ENCODE assay signal across 9 cellular contexts in the genomic region with DNA sequence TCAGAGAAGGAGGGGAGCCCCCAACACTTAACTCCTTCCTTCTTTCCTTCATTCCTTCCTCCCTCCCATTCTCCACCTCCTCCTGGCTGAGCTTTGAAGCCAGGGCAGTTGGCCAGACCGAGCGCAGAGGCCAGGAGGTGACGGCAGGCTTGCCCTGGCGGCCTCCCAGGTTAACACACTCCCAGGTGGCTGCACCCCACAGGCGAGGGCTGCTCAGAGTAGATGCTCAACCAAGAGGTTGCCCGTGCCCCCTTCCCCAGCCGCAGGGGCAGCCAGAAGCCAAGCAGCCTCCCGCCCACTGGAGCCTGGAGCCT. TPM values are rescaled to one million over a fixed set of nuclear protein-coding genes. Genes with fewer than 3 reads are reported as not detected.
DNase-seq lines count a peak whose midpoint lies in the region; ATAC-seq, FAIRE-seq and TF ChIP-seq lines count a peak whose summit lies in the region.
"Had no signal": no experiment of that assay in that cellular context is flagged by ENCODE, and none has a peak within 500 bp of the region (broad histone marks: within the 10 kb centered on the region; RNA-seq: fewer than 3 reads in every experiment).

No MANE protein-coding gene starts in this region.

- CTCF ChIA-PET in A549 (lab: Yijun Ruan, JAX), result interaction anchor here (0.7 to 21.2 kb wide), 31 partner anchors 10 to 706 kb away, joined by 3 to 1059 read pairs (median 5); a partner anchor contains a TSS

- H3K27me3 Mint-ChIP-seq in central memory CD8-positive, alpha-beta T cell, result no peaks in the 10 kb centered on the region

- H3K36me3 Mint-ChIP-seq in central memory CD8-positive, alpha-beta T cell (ENCODE audit: insufficient read depth), result peaks cover 5% of the 10 kb centered on the region

- TF ChIP-seq EP300 in A549 (IDR thresholded peaks at IDR 0.05), result no peak

- FAIRE-seq in A549 (lab: Jason Lieb, UNC), result no peak
- FAIRE-seq: endometrium had no signal

- no peaks in the 10 kb centered on the region for H3K9me3 ChIP-seq in A549
- H3K9me3 ChIP-seq in KOPT-K1 (ENCODE audit: insufficient read depth, low read length, poor library complexity, severe bottlenecking), result no peaks in the 10 kb centered on the region
- no peaks in the 10 kb centered on the region for H3K9me3 ChIP-seq in muscle layer of duodenum (ENCODE audit: control insufficient read depth in 1 of 2, low read length in 2 of 2)

- H3K4me3 Mint-ChIP-seq in central memory CD8-positive, alpha-beta T cell, result peak overlapping the region; percentile 71

- no peak for TF ChIP-seq RAD21 in A549 (conservative IDR thresholded peaks at IDR 0.05 in 1 of 2, IDR thresholded peaks at IDR 0.05 in 1 of 2)

- no peak for TF ChIP-seq POLR2A in A549 (IDR thresholded peaks at IDR 0.05; ENCODE audit: low read length)

- H3K36me3 ChIP-seq in KOPT-K1 (ENCODE audit: insufficient read depth, low read length) (no peaks in the 10 kb centered on the region), muscle layer of duodenum (ENCODE audit: control insufficient read depth in 1 of 2, insufficient read depth in 2 of 2, low read length in 2 of 2) (no peaks in the 10 kb centered on the region)

- no peak for TF ChIP-seq CTCF in A549 (IDR thresholded peaks at IDR 0.05)

- DNase-seq in A549 (ENCODE audit: low read depth in 1 of 2, low spot score in 1 of 2), result no peak
- no peak for DNase-seq in central memory CD8-positive, alpha-beta T cell (ENCODE audit: low spot score in 2 of 2)
- DNase-seq in NOMO-1 (lab: John Stamatoyannopoulos, UW; ENCODE audit: unreplicated experiment in 2 of 2), result no peak
- DNase-seq in HK-2 (ENCODE audit: unreplicated experiment), result no peak
- no peak for DNase-seq in NCI-H1694 (lab: John Stamatoyannopoulos, UW)

- peaks cover 21% of the 10 kb centered on the region for H3K4me1 Mint-ChIP-seq in central memory CD8-positive, alpha-beta T cell

- peak overlapping the region; percentile 59 for H3K27ac Mint-ChIP-seq in central memory CD8-positive, alpha-beta T cell (ENCODE audit: low read depth)

- peaks cover 16% of the 10 kb centered on the region for H3K4me1 ChIP-seq in A549
- peaks cover 5 to 30% of the 10 kb centered on the region in 2 donors for H3K4me1 ChIP-seq in muscle layer of duodenum (ENCODE audit: control insufficient read depth in 1 of 2, insufficient read depth in 2 of 2, low read length in 2 of 2)

- no peaks in the 10 kb centered on the region for H3K9me3 Mint-ChIP-seq in central memory CD8-positive, alpha-beta T cell

- peak; percentile 0 to 12; a peak in 3 of 6 replicates for ATAC-seq in A549
- ATAC-seq in central memory CD8-positive, alpha-beta T cell (replicated peaks; ENCODE audit: extremely low read depth, poor library complexity, severe bottlenecking), result no peak
- ATAC-seq in HG02571 (IDR thresholded peaks at IDR 0.05; ENCODE audit: unreplicated experiment), result no peak

- POLR2A ChIA-PET in A549 (lab: Yijun Ruan, JAX), result interaction anchor here (2.0 to 3.5 kb wide), 3 partner anchors 11 to 359 kb away, joined by 9 to 41 read pairs (median 15); a partner anchor contains a TSS

- WGBS in A549 (ENCODE audit: missing lambda C conversion rate), result 83% methylated on average over 1 of the region's 8 CpGs

- no peaks in the 10 kb centered on the region for H3K27me3 ChIP-seq in muscle layer of duodenum (ENCODE audit: low read depth, low read length)

- H3K27ac ChIP-seq in A549 (peak overlapping the region; percentile 74 to 90), KOPT-K1 (ENCODE audit: low read depth, low read length, poor library complexity, severe bottlenecking) (peak overlapping the region; percentile 79), muscle layer of duodenum (ENCODE audit: low read length) (no peak overlapping the region)

- peak overlapping the region; percentile 42 for H3K4me3 ChIP-seq in A549
- H3K4me3 ChIP-seq in muscle layer of duodenum (ENCODE audit: low read depth in 1 of 2, low read length in 2 of 2), result peak overlapping the region; percentile 46 to 62

- peak overlapping the region; percentile 89 for H3K4me2 ChIP-seq in A549

TF ChIP-seq in A549, 52 proteins besides CTCF, POLR2A, EP300 and RAD21:
- TF ChIP-seq, protein P1, sequence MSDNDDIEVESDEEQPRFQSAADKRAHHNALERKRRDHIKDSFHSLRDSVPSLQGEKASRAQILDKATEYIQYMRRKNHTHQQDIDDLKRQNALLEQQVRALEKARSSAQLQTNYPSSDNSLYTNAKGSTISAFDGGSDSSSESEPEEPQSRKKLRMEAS (IDR thresholded peaks at IDR 0.05), result peak; percentile 33; the same call in 1 of the 2 replicates
- TF ChIP-seq BHLHE40 (IDR thresholded peaks at IDR 0.05; ENCODE audit: low read depth, low read length), result no peak

RNA-seq across cellular contexts. Expression of a gene that starts 6.3 kb away (rescaled TPM):
- polyA plus RNA-seq in A549 (2011; rRNA removed), result 0.40 and 0.41 TPM in 2 replicates
- polyA plus RNA-seq in A549 (2012; cell fraction: cytosol; rRNA removed), result 0.11 and 0.25 TPM in 2 replicates
- polyA plus RNA-seq in A549 (2012; cell fraction: nucleus; rRNA removed), result 0.34 and 0.62 TPM in 2 replicates
- polyA plus RNA-seq in A549 (2017; fragmentation: RNase III; extraction: RNeasy Plus Mini Kit Qiagen cat#74134 plus additional on column Dnase treatment), result 0.16 to 0.36 TPM (median 0.30 TPM) in 3 replicates
- 0.29 TPM in 1 of 2 replicates, not detected in the other for polyA minus RNA-seq in A549 (2011; rRNA and poly(A)+ RNA removed)

RNA-seq across cellular contexts. Expression of a gene that starts 37.4 kb away (rescaled TPM):
- polyA plus RNA-seq in A549 (2011; rRNA removed) (6.3 and 7.0 TPM in 2 replicates), A549 (2017; fragmentation: RNase III; extraction: RNeasy Plus Mini Kit Qiagen cat#74134 plus additional on column Dnase treatment) (43.6 to 49.6 TPM (median 47.6 TPM) in 3 replicates)
- 80.1 and 91.2 TPM in 2 replicates for polyA plus RNA-seq in A549 (2012; cell fraction: cytosol; rRNA removed)
- 68.3 and 133 TPM in 2 replicates for polyA plus RNA-seq in A549 (2012; cell fraction: nucleus; rRNA removed)
- polyA minus RNA-seq in A549 (2011; rRNA and poly(A)+ RNA removed), result 3.6 and 5.5 TPM in 2 replicates

Comparison
In these comparisons a context has a peak if more than half of its experiments do, and no peak if none do; other contexts are left out.
1. ATAC-seq: peak in A549 (2 of 2); none in central memory CD8-positive, alpha-beta T cell (single experiment) and HG02571 (single experiment).